28 cellular contexts compared by ENCODE assay signal in genomic region chr16:56841659-56842058, GRCh38. TPM values are rescaled to one million over a fixed set of nuclear protein-coding genes. Genes with fewer than 3 reads are reported as not detected.
"Had no signal": no experiment of that assay in that cellular context is flagged by ENCODE, and none has a peak within 500 bp of the region (broad histone marks: within the 10 kb centered on the region; RNA-seq: fewer than 3 reads in every experiment).

No MANE protein-coding gene starts in this region.

- H3K27me3 ChIP-seq: hepatocyte, neutrophil, pancreas, testis had no signal

- H3K27ac ChIP-seq: hepatocyte, left ventricle myocardium inferior, neutrophil, pancreas, SK-N-MC, testis, WERI-Rb-1 had no signal

- H3K4me3 Mint-ChIP-seq: central memory CD8-positive, alpha-beta T cell; effector memory CD8-positive, alpha-beta T cell; natural killer cell; type B pancreatic cell had no signal

- H3K4me2 ChIP-seq: hepatocyte had no signal

- H3K9me3 ChIP-seq: left ventricle myocardium inferior, neutrophil, pancreas, testis had no signal

- ATAC-seq: activated naive CD4-positive, alpha-beta T cell treated with anti-CD3 and anti-CD28 coated beads, Interleukin-2, amount 50 U/mL, for 72 hours; effector memory CD8-positive, alpha-beta T cell; esophagus mucosa; natural killer cell; pancreas; right cardiac atrium had no signal

- H3K27ac Mint-ChIP-seq: activated naive CD4-positive, alpha-beta T cell treated with anti-CD3 and anti-CD28 coated beads, Interleukin-2, amount 50 U/mL, for 72 hours; effector memory CD8-positive, alpha-beta T cell; natural killer cell; type B pancreatic cell had no signal

- H3K9me3 Mint-ChIP-seq: activated naive CD4-positive, alpha-beta T cell treated with anti-CD3 and anti-CD28 coated beads, Interleukin-2, amount 50 U/mL, for 72 hours; central memory CD8-positive, alpha-beta T cell; effector memory CD8-positive, alpha-beta T cell; natural killer cell; type B pancreatic cell had no signal

- H3K4me3 ChIP-seq: hepatocyte, left ventricle myocardium inferior, pancreas, SK-N-MC, testis had no signal

- H2AFZ ChIP-seq: hepatocyte had no signal

- H3K79me2 ChIP-seq: hepatocyte had no signal

- H3K4me1 ChIP-seq: pancreas, testis had no signal

- DNase-seq: activated CD4-positive, alpha-beta T cell treated with anti-CD3 and anti-CD28 coated beads, Interleukin-2, amount 50 U/mL, for 4 hours; activated T-cell treated with anti-CD3 and anti-CD28 coated beads for 4 hours; effector memory CD8-positive, alpha-beta T cell; glutamatergic neuron; kidney glomerular epithelial cell; left ventricle myocardium inferior; mammary epithelial cell; midbrain; natural killer cell; pancreas; right cardiac atrium; stimulated activated naive CD4-positive, alpha-beta T cell; testis; WERI-Rb-1 had no signal

RNA-seq across cellular contexts. Expression of gene SLC12A3, which starts 23.3 kb away (rescaled TPM):
- total RNA-seq: activated CD8-positive, alpha-beta memory T cell treated with anti-CD3 and anti-CD28 coated beads for 36 hours; activated naive CD4-positive, alpha-beta T cell treated with anti-CD3 and anti-CD28 coated beads, Interleukin-2, amount 50 U/mL, for 72 hours; dermis microvascular lymphatic vessel endothelial cell; endothelial cell of umbilical vein; esophagus mucosa; frontal cortex; hepatocyte; left ventricle myocardium inferior; mammary epithelial cell; natural killer cell; pulmonary artery endothelial cell; right cardiac atrium; skeletal muscle tissue; T-helper 2 cell treated with Interferon-gamma antibody and Interleukin-4, amounts not matched to agents 100 ng/mL and 5 ng/mL, for 36 hours had no signal
- polyA plus RNA-seq: endothelial cell of umbilical vein, hepatocyte, right cardiac atrium had no signal
